16 cellular contexts compared by ENCODE assay signal in the genomic region with DNA sequence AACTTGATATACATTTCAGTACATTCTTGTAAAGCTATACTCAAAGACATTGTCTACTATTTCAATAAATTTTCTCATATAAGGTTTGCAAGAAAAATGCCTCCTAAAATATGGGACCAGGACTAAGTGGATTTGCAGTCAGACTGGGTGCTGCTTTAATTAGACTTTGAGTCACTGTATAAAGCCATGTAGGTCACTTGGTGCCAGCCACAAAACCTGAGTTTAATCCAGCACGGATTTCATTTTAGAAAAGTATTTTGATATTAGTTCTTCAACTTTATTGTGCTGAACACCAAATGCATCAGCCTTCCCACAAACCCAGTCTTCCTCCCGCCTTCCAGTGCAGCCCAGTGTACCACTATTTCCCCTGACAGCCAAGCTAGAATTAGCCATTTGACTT. TPM values are rescaled to one million over a fixed set of nuclear protein-coding genes. Genes with fewer than 3 reads are reported as not detected.
DNase-seq lines count a peak whose midpoint lies in the region; ATAC-seq, FAIRE-seq and TF ChIP-seq lines count a peak whose summit lies in the region.
"Had no signal": no experiment of that assay in that cellular context is flagged by ENCODE, and none has a peak within 500 bp of the region (broad histone marks: within the 10 kb centered on the region; RNA-seq: fewer than 3 reads in every experiment).

No MANE protein-coding gene starts in this region.

- intact Hi-C loops in left ventricle myocardium inferior (cut with micrococcal nuclease), result no loop called here
- intact Hi-C loops in left ventricle myocardium superior (cut with micrococcal nuclease), result no loop called here

- H3K36me3 ChIP-seq in left ventricle myocardium inferior (no peaks in the 10 kb centered on the region), brain microvascular endothelial cell (replicated peaks) (no peaks in the 10 kb centered on the region), BE2C (no peaks in the 10 kb centered on the region)

- H3K27ac ChIP-seq in left ventricle myocardium inferior (replicated peaks) (peak overlapping the region; percentile 47), brain microvascular endothelial cell (peak overlapping the region; percentile 97)

- no peak for TF ChIP-seq CTCF in left ventricle myocardium inferior (IDR thresholded peaks at IDR 0.05; ENCODE audit: borderline replicate concordance)
- TF ChIP-seq CTCF in brain microvascular endothelial cell (IDR thresholded peaks at IDR 0.05; ENCODE audit: low read depth, low read length, missing control alignments), result no peak
- TF ChIP-seq CTCF in BE2C (IDR thresholded peaks at IDR 0.05; ENCODE audit: low read depth, low read length), result no peak

- in situ Hi-C loops in brain microvascular endothelial cell (cut with HindIII; ENCODE audit: low pct_ligation_motif_present, low sequenced_read_pairs), result no loop called here

- no peaks in the 10 kb centered on the region for H3K27me3 ChIP-seq in left ventricle myocardium inferior (ENCODE audit: low read depth)
- H3K27me3 ChIP-seq in brain microvascular endothelial cell (replicated peaks), result no peaks in the 10 kb centered on the region
- no peaks in the 10 kb centered on the region; the same call in 1 of the 2 replicates for H3K27me3 ChIP-seq in BE2C

- peaks cover 1% of the 10 kb centered on the region for H3K9me3 ChIP-seq in left ventricle myocardium inferior (replicated peaks)
- no peaks in the 10 kb centered on the region for H3K9me3 ChIP-seq in BE2C

- no peak overlapping the region for H3K4me3 ChIP-seq in left ventricle myocardium inferior
- no peak overlapping the region for H3K4me3 ChIP-seq in brain microvascular endothelial cell (ENCODE audit: low read depth, low read length)
- H3K4me3 ChIP-seq in BE2C (ENCODE audit: low read depth, low read length), result no peak overlapping the region

- DNase-seq in left ventricle myocardium inferior, result no peak
- DNase-seq in left ventricle myocardium superior, result no peak
- no peak for DNase-seq in brain microvascular endothelial cell
- DNase-seq in myocyte (ENCODE audit: low read depth), result peak; percentile 57
- no peak for DNase-seq in urothelium cell line (ENCODE audit: low spot score)
- DNase-seq in BE2C, result no peak
- DNase-seq in nucleus accumbens (lab: John Stamatoyannopoulos, UW), result no peak
- DNase-seq in activated naive CD4-positive, alpha-beta T cell (lab: John Stamatoyannopoulos, UW), result no peak
- DNase-seq: DMS79 treated with DMSO at 0.1 percent for 48 hours, H7, NCI-H2029, NCI-H510A treated with DMSO at 0.1 percent for 48 hours had no signal

- no peak for ATAC-seq in left ventricle myocardium superior
- ATAC-seq: HepG2 had no signal

- FAIRE-seq in urothelium cell line (lab: Jason Lieb, UNC), result peak; percentile 75
- FAIRE-seq: A204.1, G401.6, GM12892, HepG2 had no signal

- H3K4me1 ChIP-seq in left ventricle myocardium inferior (peaks cover 46% of the 10 kb centered on the region), BE2C (no peaks in the 10 kb centered on the region)

RNA-seq across cellular contexts. Expression of gene NID2, which starts 9.9 kb away (rescaled TPM):
- total RNA-seq in left ventricle myocardium inferior (35.2 TPM), left ventricle myocardium superior (41.3 TPM), myocyte (29.7 and 50.9 TPM in 2 replicates)
- polyA plus RNA-seq in myocyte (2012), result 81.6 TPM
- polyA plus RNA-seq in BE2C (2012; ENCODE audit: insufficient read depth, insufficient read length, low read depth), result 2.6 TPM
- total RNA-seq: HepG2 had no signal
